Comparison of ENCODE assay signal across 23 cellular contexts in the genomic region with DNA sequence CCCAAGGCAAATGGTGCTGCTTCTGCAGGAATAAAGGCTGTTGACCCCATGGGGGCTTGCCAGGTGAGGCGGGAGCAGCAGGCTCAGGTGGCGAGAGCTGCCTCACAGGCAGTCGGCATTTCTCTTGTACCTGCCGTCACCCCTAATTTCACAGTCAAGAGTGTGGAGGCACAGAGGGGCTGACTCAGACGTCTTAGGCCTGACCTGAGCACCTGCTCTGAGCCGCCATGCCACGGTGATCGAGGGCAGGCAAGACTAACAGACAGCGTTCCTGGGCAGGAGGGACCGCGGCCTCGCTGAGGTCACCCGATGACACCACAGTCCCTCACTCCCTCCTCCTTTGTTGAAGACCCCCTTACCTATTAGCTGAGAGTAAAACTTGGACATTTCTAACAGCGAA.
"Had no signal": no experiment of that assay in that cellular context is flagged by ENCODE, and none has a peak within 500 bp of the region (broad histone marks: within the 10 kb centered on the region; RNA-seq: fewer than 3 reads in every experiment).

No MANE protein-coding gene starts in this region.

- DNase-seq: hypothalamus; immature natural killer cell; left ventricle myocardium inferior; naive thymus-derived CD4-positive, alpha-beta T cell; retina; stimulated activated CD4-positive, alpha-beta T cell treated with anti-CD3 and anti-CD28 coated beads, Interleukin-12 subunit alpha, Interleukin-12 subunit beta, amount 100 ng/mL, for 4 hours; stimulated activated CD4-positive, alpha-beta T cell treated with anti-CD3 and anti-CD28 coated beads, Interleukin-15, amount 100 ng/mL, for 24 hours; stimulated activated CD4-positive, alpha-beta T cell treated with anti-CD3 and anti-CD28 coated beads, Interleukin-2, amount 100 ng/mL, for 24 hours; stimulated activated CD4-positive, alpha-beta T cell treated with anti-CD3 and anti-CD28 coated beads, Interleukin-4, amount 100 ng/mL, for 1 hour; stimulated activated naive B cell treated with anti-CD40 and anti-IgM and Interleukin-4, amounts not matched to agents 10 μg/mL and 1 μg/mL and 100 μg/mL, for 72 hours; stimulated activated naive CD8-positive, alpha-beta T cell treated with anti-CD3 and anti-CD28 coated beads, Interleukin-15, Interleukin-2, amounts not matched to agents 100 U/mL and 50 U/mL, for 24 hours; tibial artery; uterus had no signal

- H3K27ac ChIP-seq: left ventricle myocardium inferior, pancreas, prostate gland, skin epidermis, suprapubic skin, thoracic aorta, tibial artery, uterus had no signal

- H3K4me3 ChIP-seq: left ventricle myocardium inferior, lung, pancreas, prostate gland, skin epidermis, suprapubic skin, thoracic aorta, tibial artery, uterus had no signal

- H3K27me3 Mint-ChIP-seq: naive thymus-derived CD4-positive, alpha-beta T cell; natural killer cell treated with Interleukin-12 subunit alpha and Interleukin-12 subunit beta and Interleukin-15 and Interleukin-18, amount 100 ng/mL, for 72 hours; stimulated activated naive B cell treated with anti-CD40 and anti-IgM and Interleukin-4, amounts not matched to agents 10 μg/mL and 1 μg/mL and 100 μg/mL, for 72 hours; type B pancreatic cell had no signal

- H3K9me3 Mint-ChIP-seq: immature natural killer cell; naive thymus-derived CD4-positive, alpha-beta T cell; natural killer cell treated with Interleukin-12 subunit alpha and Interleukin-12 subunit beta and Interleukin-15 and Interleukin-18, amount 100 ng/mL, for 72 hours; stimulated activated naive B cell treated with anti-CD40 and anti-IgM and Interleukin-4, amounts not matched to agents 10 μg/mL and 1 μg/mL and 100 μg/mL, for 72 hours; type B pancreatic cell had no signal

- H3K27ac Mint-ChIP-seq: immature natural killer cell; naive thymus-derived CD4-positive, alpha-beta T cell; natural killer cell treated with Interleukin-12 subunit alpha and Interleukin-12 subunit beta and Interleukin-15 and Interleukin-18, amount 100 ng/mL, for 72 hours; type B pancreatic cell had no signal

- ATAC-seq: naive thymus-derived CD4-positive, alpha-beta T cell; natural killer cell treated with Interleukin-12 subunit alpha and Interleukin-12 subunit beta and Interleukin-15 and Interleukin-18, amount 100 ng/mL, for 72 hours; pancreas; right cardiac atrium; sciatic nerve; stimulated activated naive B cell treated with anti-CD40 and anti-IgM and Interleukin-4, amounts not matched to agents 10 μg/mL and 1 μg/mL and 100 μg/mL, for 72 hours; stimulated activated naive CD8-positive, alpha-beta T cell treated with anti-CD3 and anti-CD28 coated beads, Interleukin-15, Interleukin-2, amounts not matched to agents 100 U/mL and 50 U/mL, for 24 hours had no signal

- H3K4me3 Mint-ChIP-seq: immature natural killer cell; naive thymus-derived CD4-positive, alpha-beta T cell; natural killer cell treated with Interleukin-12 subunit alpha and Interleukin-12 subunit beta and Interleukin-15 and Interleukin-18, amount 100 ng/mL, for 72 hours; stimulated activated naive B cell treated with anti-CD40 and anti-IgM and Interleukin-4, amounts not matched to agents 10 μg/mL and 1 μg/mL and 100 μg/mL, for 72 hours; type B pancreatic cell had no signal

- H3K9me3 ChIP-seq: left ventricle myocardium inferior, pancreas, prostate gland, suprapubic skin, thoracic aorta, tibial artery, uterus had no signal

- H3K36me3 ChIP-seq: prostate gland, uterus had no signal

- H3K4me1 ChIP-seq: prostate gland had no signal

- H3K27me3 ChIP-seq: pancreas, suprapubic skin, tibial artery, uterus had no signal

- H3K36me3 Mint-ChIP-seq: immature natural killer cell; natural killer cell treated with Interleukin-12 subunit alpha and Interleukin-12 subunit beta and Interleukin-15 and Interleukin-18, amount 100 ng/mL, for 72 hours; type B pancreatic cell had no signal
